In genomic region chr4:152629908-152630307, GRCh38 we compare ENCODE assay signal across 31 cellular contexts.
"Had no signal": no experiment of that assay in that cellular context is flagged by ENCODE, and none has a peak within 500 bp of the region (broad histone marks: within the 10 kb centered on the region; RNA-seq: fewer than 3 reads in every experiment).

No MANE protein-coding gene starts in this region.

- H3K36me3 ChIP-seq: brain microvascular endothelial cell, gastrocnemius medialis had no signal

- H3K4me3 ChIP-seq: coronary artery, dorsolateral prefrontal cortex, gastrocnemius medialis, heart left ventricle had no signal

- DNase-seq: activated B cell treated with CpG ODN at 0.5 μM for 24 hours; activated CD4-positive, alpha-beta T cell treated with anti-CD3 and anti-CD28 coated beads for 48 hours; activated CD4-positive, alpha-beta T cell treated with anti-CD3 and anti-CD28 coated beads, Interleukin-2, amount 50 U/mL, for 1 hour; activated CD4-positive, alpha-beta T cell treated with anti-CD3 and anti-CD28 coated beads, Interleukin-2, amount 50 U/mL, for 48 hours; activated CD8-positive, alpha-beta memory T cell treated with anti-CD3 and anti-CD28 coated beads for 24 hours; activated CD8-positive, alpha-beta T cell treated with anti-CD3 and anti-CD28 coated beads for 36 hours; activated effector memory CD4-positive, alpha-beta T cell treated with Interleukin-2 at 50 U/mL for 16 hours; activated gamma-delta T cell treated with Interleukin-2 at 50 U/mL for 16 hours; activated naive CD4-positive, alpha-beta T cell treated with anti-CD3 and anti-CD28 coated beads, Interleukin-2, amount 50 U/mL, for 16 hours; activated naive CD4-positive, alpha-beta T cell treated with Interleukin-2 at 50 U/mL for 16 hours; activated T-cell treated with anti-CD3 and anti-CD28 coated beads, Interleukin-2, amount 50 U/mL, for 4 hours; amniotic stem cell; anterior cingulate cortex; brain microvascular endothelial cell; dorsolateral prefrontal cortex; effector memory CD4-positive, alpha-beta T cell; endodermal cell; foreskin keratinocyte; gastrocnemius medialis; glutamatergic neuron; heart left ventricle; T-helper 1 cell; T-helper 2 cell had no signal

- H3K4me1 Mint-ChIP-seq: activated B cell treated with CpG ODN at 0.5 μM for 24 hours; central memory CD8-positive, alpha-beta T cell had no signal

- H3K4me3 Mint-ChIP-seq: activated B cell treated with CpG ODN at 0.5 μM for 24 hours; activated CD8-positive, alpha-beta T cell treated with anti-CD3 and anti-CD28 coated beads for 36 hours; activated naive CD8-positive, alpha-beta T cell; activated T-cell treated with anti-CD3 and anti-CD28 coated beads, Interleukin-2, amount 50 U/mL, for 4 hours; activated T-helper 17 cell treated with anti-CD3 and anti-CD28 coated beads, Interleukin-2, amount 50 U/mL, for 72 hours; central memory CD8-positive, alpha-beta T cell; dendritic cell treated with granulocyte-macrophage colony-stimulating factor and Interleukin-4, amounts not matched to agents 40 ng/mL and 50 ng/mL, for 4 days; endodermal cell had no signal

- H3K27me3 ChIP-seq: brain microvascular endothelial cell, foreskin keratinocyte, gastrocnemius medialis, heart left ventricle had no signal

- H3K27ac ChIP-seq: brain microvascular endothelial cell, coronary artery, dorsolateral prefrontal cortex, foreskin keratinocyte, gastrocnemius medialis, heart left ventricle, VCaP had no signal

- H3K9me3 ChIP-seq: gastrocnemius medialis, heart left ventricle had no signal

- H3K27ac Mint-ChIP-seq: activated CD8-positive, alpha-beta T cell treated with anti-CD3 and anti-CD28 coated beads for 36 hours; activated naive CD8-positive, alpha-beta T cell; activated T-helper 17 cell treated with anti-CD3 and anti-CD28 coated beads, Interleukin-2, amount 50 U/mL, for 72 hours; dendritic cell treated with granulocyte-macrophage colony-stimulating factor and Interleukin-4, amounts not matched to agents 40 ng/mL and 50 ng/mL, for 4 days; endodermal cell had no signal

- H3K27me3 Mint-ChIP-seq: activated B cell treated with CpG ODN at 0.5 μM for 24 hours; activated CD8-positive, alpha-beta T cell treated with anti-CD3 and anti-CD28 coated beads for 36 hours; activated naive CD8-positive, alpha-beta T cell; activated T-helper 17 cell treated with anti-CD3 and anti-CD28 coated beads, Interleukin-2, amount 50 U/mL, for 72 hours; central memory CD8-positive, alpha-beta T cell; dendritic cell treated with granulocyte-macrophage colony-stimulating factor and Interleukin-4, amounts not matched to agents 40 ng/mL and 50 ng/mL, for 4 days had no signal

- H3K9me3 Mint-ChIP-seq: activated B cell treated with CpG ODN at 0.5 μM for 24 hours; activated CD8-positive, alpha-beta T cell treated with anti-CD3 and anti-CD28 coated beads for 36 hours; activated T-cell treated with anti-CD3 and anti-CD28 coated beads, Interleukin-2, amount 50 U/mL, for 4 hours; activated T-helper 17 cell treated with anti-CD3 and anti-CD28 coated beads, Interleukin-2, amount 50 U/mL, for 72 hours; central memory CD8-positive, alpha-beta T cell; dendritic cell treated with granulocyte-macrophage colony-stimulating factor and Interleukin-4, amounts not matched to agents 40 ng/mL and 50 ng/mL, for 4 days; endodermal cell had no signal

- ATAC-seq: activated CD4-positive, CD25-positive, alpha-beta regulatory T cell treated with anti-CD3 and anti-CD28 coated beads, Interleukin-2, amount 50 U/mL, for 24 hours; activated CD8-positive, alpha-beta T cell treated with anti-CD3 and anti-CD28 coated beads for 36 hours; activated T-cell treated with anti-CD3 and anti-CD28 coated beads, Interleukin-2, amount 50 U/mL, for 4 hours; activated T-helper 17 cell treated with anti-CD3 and anti-CD28 coated beads, Interleukin-2, amount 50 U/mL, for 72 hours; esophagus mucosa; foreskin keratinocyte; gastrocnemius medialis; heart left ventricle had no signal

- H3K4me1 ChIP-seq: gastrocnemius medialis, heart left ventricle had no signal
